Comparison of ENCODE assay signal across 22 cellular contexts in genomic region chrX:39771089-39771488, GRCh38.
DNase-seq lines count a peak whose midpoint lies in the region; ATAC-seq and TF ChIP-seq lines count a peak whose summit lies in the region.
"Had no signal": no experiment of that assay in that cellular context is flagged by ENCODE, and none has a peak within 500 bp of the region (broad histone marks: within the 10 kb centered on the region; RNA-seq: fewer than 3 reads in every experiment).

No MANE protein-coding gene starts in this region.

- no peak overlapping the region for H3K56ac ChIP-seq in IMR-90 (ENCODE audit: extremely low read depth, insufficient read depth, low read length)

- intact Hi-C loops in IMR-90 (cut with micrococcal nuclease) (no loop called here), body of pancreas (cut with DNase I) (no loop called here)

- no peak overlapping the region for H3K4me2 ChIP-seq in IMR-90 (ENCODE audit: low read depth, low read length)

- no peak overlapping the region; the same call in 1 of the 2 replicates for H2BK20ac ChIP-seq in IMR-90 (ENCODE audit: low read depth, low read length)

- H2AFZ ChIP-seq in IMR-90 (replicated peaks; ENCODE audit: low read length, poor library complexity) = no peak overlapping the region

- no peak overlapping the region for H2AK5ac ChIP-seq in IMR-90 (ENCODE audit: low read depth, low read length)

- H2BK15ac ChIP-seq in IMR-90 (ENCODE audit: low read depth, low read length) = no peak overlapping the region

- dilution Hi-C loops in IMR-90 (cut with HindIII; ENCODE audit: low sequenced_read_pairs, unreplicated experiment) = no loop called here

- H3K27me3 Mint-ChIP-seq in activated naive CD8-positive, alpha-beta T cell treated with anti-CD3 and anti-CD28 coated beads, Interleukin-2, amount 10 ng/mL, durations not matched to agents 7 days and 5 days = no peaks in the 10 kb centered on the region
- H3K27me3 Mint-ChIP-seq in activated naive CD8-positive, alpha-beta T cell treated with anti-CD3 and anti-CD28 coated beads for 36 hours = no peaks in the 10 kb centered on the region

- H3K14ac ChIP-seq in IMR-90 (replicated peaks; ENCODE audit: low read depth, low read length) = no peak overlapping the region

- no peaks in the 10 kb centered on the region for H3K9me3 ChIP-seq in IMR-90 (ENCODE audit: control insufficient read depth, insufficient read depth, low read length)
- no peaks in the 10 kb centered on the region for H3K9me3 ChIP-seq in body of pancreas
- H3K9me3 ChIP-seq: adrenal gland, suprapubic skin, vagina had no signal

- no peak overlapping the region for H3K23ac ChIP-seq in IMR-90 (ENCODE audit: low read depth, low read length)

- H3K9me1 ChIP-seq in IMR-90 (ENCODE audit: insufficient read depth, low read length) = 0 out of 2 replicates have a peak, but pooled peaks cover 3% of the 10 kb centered on the region

- TF ChIP-seq CTCF in IMR-90 (conservative IDR thresholded peaks at IDR 0.05; ENCODE audit: low read depth, low read length) = no peak
- no peak for TF ChIP-seq CTCF in body of pancreas (IDR thresholded peaks at IDR 0.05)

- H3K18ac ChIP-seq in IMR-90 (ENCODE audit: low read depth, low read length) = no peak overlapping the region

- TF ChIP-seq POLR2A in IMR-90 (IDR thresholded peaks at IDR 0.05; ENCODE audit: low read depth, low read length) (no peak), body of pancreas (IDR thresholded peaks at IDR 0.05) (no peak)

- H3K36me3 Mint-ChIP-seq in activated naive CD8-positive, alpha-beta T cell treated with anti-CD3 and anti-CD28 coated beads, Interleukin-2, amount 10 ng/mL, durations not matched to agents 7 days and 5 days = peaks cover 2% of the 10 kb centered on the region
- H3K36me3 Mint-ChIP-seq in activated naive CD8-positive, alpha-beta T cell treated with anti-CD3 and anti-CD28 coated beads for 36 hours = no peaks in the 10 kb centered on the region
- no peaks in the 10 kb centered on the region for H3K36me3 Mint-ChIP-seq in stimulated activated effector memory CD8-positive, alpha-beta T cell treated with anti-CD3 and anti-CD28 coated beads, Interleukin-12 subunit alpha, Interleukin-12 subunit beta, amount 100 ng/mL, for 72 hours

- no TSS peak for BruUV-seq in IMR-90 (replicated peaks; lab: Mats Ljungman, UMichigan)

- no CpG with 5 or more reads among the region's 5 CpGs for WGBS in IMR-90 (ENCODE audit: extremely low coverage in 2 of 2, insufficient read length in 1 of 2), 2 experiments
- WGBS in body of pancreas, 2 donors = 92 to 95% methylated on average over 4 to 5 of the region's 5 CpGs

- H3K4me1 Mint-ChIP-seq in activated naive CD8-positive, alpha-beta T cell treated with anti-CD3 and anti-CD28 coated beads, Interleukin-2, amount 10 ng/mL, durations not matched to agents 7 days and 5 days = peaks cover 30% of the 10 kb centered on the region
- H3K4me1 Mint-ChIP-seq in activated naive CD8-positive, alpha-beta T cell treated with anti-CD3 and anti-CD28 coated beads for 36 hours = peaks cover 33% of the 10 kb centered on the region
- H3K4me1 Mint-ChIP-seq in stimulated activated effector memory CD8-positive, alpha-beta T cell treated with anti-CD3 and anti-CD28 coated beads, Interleukin-12 subunit alpha, Interleukin-12 subunit beta, amount 100 ng/mL, for 72 hours = peaks cover 41% of the 10 kb centered on the region

- H4K91ac ChIP-seq in IMR-90 (ENCODE audit: insufficient read depth, low read depth, low read length) = peak overlapping the region; percentile 18; the same call in 1 of the 2 replicates

- no peak overlapping the region for H2BK5ac ChIP-seq in IMR-90 (ENCODE audit: low read depth, low read length, poor library complexity, severe bottlenecking)

- in situ Hi-C loops in IMR-90 (cut with MboI; ENCODE audit: low sequenced_read_pairs) = no loop called here

- ATAC-seq in activated naive CD8-positive, alpha-beta T cell treated with anti-CD3 and anti-CD28 coated beads, Interleukin-2, amount 10 ng/mL, durations not matched to agents 7 days and 5 days (ENCODE audit: low read depth) = no peak
- ATAC-seq in IMR-90 (ENCODE audit: low read depth) (no peak), body of pancreas (no peak)
- ATAC-seq in stimulated activated effector memory CD8-positive, alpha-beta T cell treated with anti-CD3 and anti-CD28 coated beads, Interleukin-12 subunit alpha, Interleukin-12 subunit beta, amount 100 ng/mL, for 72 hours = no peak

- peak overlapping the region; percentile 33 for H3K27ac Mint-ChIP-seq in activated naive CD8-positive, alpha-beta T cell treated with anti-CD3 and anti-CD28 coated beads, Interleukin-2, amount 10 ng/mL, durations not matched to agents 7 days and 5 days
- no peak overlapping the region for H3K27ac Mint-ChIP-seq in activated naive CD8-positive, alpha-beta T cell treated with anti-CD3 and anti-CD28 coated beads for 36 hours
- peak overlapping the region; percentile 93 for H3K27ac Mint-ChIP-seq in stimulated activated effector memory CD8-positive, alpha-beta T cell treated with anti-CD3 and anti-CD28 coated beads, Interleukin-12 subunit alpha, Interleukin-12 subunit beta, amount 100 ng/mL, for 72 hours
- H3K27ac Mint-ChIP-seq: activated B cell treated with CpG ODN at 0.5 μM for 24 hours had no signal

- H3K79me1 ChIP-seq in IMR-90 (ENCODE audit: low read depth in 1 of 2, low read length in 2 of 2) = no peaks in the 10 kb centered on the region

- CTCF ChIA-PET in IMR-90 (lab: Yijun Ruan, JAX) = no interaction called here

- no peaks in the 10 kb centered on the region for H4K20me1 ChIP-seq in IMR-90 (ENCODE audit: insufficient read depth, low read length)

- H4K8ac ChIP-seq in IMR-90 (ENCODE audit: low read depth in 2 of 2, low read length in 2 of 2) = no peak overlapping the region; a peak in 1 of 4 replicates

- H2BK120ac ChIP-seq in IMR-90 (ENCODE audit: low read depth, low read length) = no peak overlapping the region

- H2AK9ac ChIP-seq in IMR-90 (replicated peaks; ENCODE audit: low read depth, low read length, poor library complexity) = no peak overlapping the region

- H4K5ac ChIP-seq in IMR-90 (ENCODE audit: low read depth, low read length) = no peak overlapping the region

- H3K27ac ChIP-seq in IMR-90 (ENCODE audit: insufficient read depth, low read length) (no peak overlapping the region), body of pancreas (peak overlapping the region; percentile 52 to 91 (median 86))
- H3K27ac ChIP-seq: suprapubic skin, vagina had no signal

- no peaks in the 10 kb centered on the region for H3K9me3 Mint-ChIP-seq in activated naive CD8-positive, alpha-beta T cell treated with anti-CD3 and anti-CD28 coated beads, Interleukin-2, amount 10 ng/mL, durations not matched to agents 7 days and 5 days
- no peaks in the 10 kb centered on the region for H3K9me3 Mint-ChIP-seq in activated naive CD8-positive, alpha-beta T cell treated with anti-CD3 and anti-CD28 coated beads for 36 hours
- H3K9me3 Mint-ChIP-seq in stimulated activated effector memory CD8-positive, alpha-beta T cell treated with anti-CD3 and anti-CD28 coated beads, Interleukin-12 subunit alpha, Interleukin-12 subunit beta, amount 100 ng/mL, for 72 hours = no peaks in the 10 kb centered on the region
- H3K9me3 Mint-ChIP-seq: activated B cell treated with CpG ODN at 0.5 μM for 24 hours had no signal

- POLR2A ChIA-PET in activated naive CD8-positive, alpha-beta T cell treated with anti-CD3 and anti-CD28 coated beads, Interleukin-2, amount 10 ng/mL, durations not matched to agents 7 days and 5 days (lab: Charles Lee) = no interaction called here
- POLR2A ChIA-PET in IMR-90 (lab: Charles Lee; ENCODE audit: unreplicated experiment) = no interaction called here

- H3K36me3 ChIP-seq in IMR-90 (ENCODE audit: control insufficient read depth, insufficient read depth, low read length) (no peaks in the 10 kb centered on the region), body of pancreas (replicated peaks in 1 of 2; ENCODE audit: insufficient read depth in 1 of 2, low read depth in 2 of 2) (no peaks in the 10 kb centered on the region)
- H3K36me3 ChIP-seq: adrenal gland, suprapubic skin, vagina had no signal

- no peak overlapping the region for H3K4me3 Mint-ChIP-seq in activated naive CD8-positive, alpha-beta T cell treated with anti-CD3 and anti-CD28 coated beads, Interleukin-2, amount 10 ng/mL, durations not matched to agents 7 days and 5 days
- no peak overlapping the region for H3K4me3 Mint-ChIP-seq in activated naive CD8-positive, alpha-beta T cell treated with anti-CD3 and anti-CD28 coated beads for 36 hours
- H3K4me3 Mint-ChIP-seq in stimulated activated effector memory CD8-positive, alpha-beta T cell treated with anti-CD3 and anti-CD28 coated beads, Interleukin-12 subunit alpha, Interleukin-12 subunit beta, amount 100 ng/mL, for 72 hours = peak overlapping the region; percentile 67
- H3K4me3 Mint-ChIP-seq: activated B cell treated with CpG ODN at 0.5 μM for 24 hours had no signal

- TF ChIP-seq RAD21 in IMR-90 (IDR thresholded peaks at IDR 0.05; ENCODE audit: low read length) = no peak

- no peak overlapping the region for H3K4ac ChIP-seq in IMR-90 (ENCODE audit: low read depth, low read length)

- H3K4me3 ChIP-seq in IMR-90 (ENCODE audit: insufficient read depth, low read depth, low read length) = no peak overlapping the region
- no peak overlapping the region for H3K4me3 ChIP-seq in body of pancreas
- H3K4me3 ChIP-seq: adrenal gland, lung, suprapubic skin, vagina had no signal

- DNase-seq in activated naive CD8-positive, alpha-beta T cell treated with anti-CD3 and anti-CD28 coated beads, Interleukin-2, amount 10 ng/mL, durations not matched to agents 7 days and 5 days = no peak
- DNase-seq in activated naive CD8-positive, alpha-beta T cell treated with anti-CD3 and anti-CD28 coated beads for 36 hours = no peak
- no peak for DNase-seq in IMR-90
- no peak for DNase-seq in body of pancreas
- no peak for DNase-seq in stimulated activated effector memory CD8-positive, alpha-beta T cell treated with anti-CD3 and anti-CD28 coated beads, Interleukin-12 subunit alpha, Interleukin-12 subunit beta, amount 100 ng/mL, for 72 hours (ENCODE audit: low spot score in 2 of 2)
- no peak for DNase-seq in NAMALWA (ENCODE audit: low spot score)
- no peak for DNase-seq in mesenteric fat pad (ENCODE audit: low spot score)
- DNase-seq in activated effector memory CD4-positive, alpha-beta T cell treated with anti-CD3 and anti-CD28 coated beads, Interleukin-2, amount 50 U/mL, for 16 hours = no peak
- DNase-seq: activated B cell treated with CpG ODN at 0.5 μM for 24 hours, adrenal gland, foreskin fibroblast, GF-D8, hippocampal formation, NCI-H1092 treated with DMSO at 0.1 percent for 48 hours, NCI-H2029, NCI-H446, nucleus accumbens, retina, T-helper 9 cell had no signal

- H3K4me1 ChIP-seq in IMR-90 (ENCODE audit: control insufficient read depth, insufficient read depth, low read length) = peaks cover 2% of the 10 kb centered on the region
- H3K4me1 ChIP-seq in body of pancreas = peaks cover 29% of the 10 kb centered on the region
- H3K4me1 ChIP-seq: suprapubic skin, vagina had no signal

- no peak overlapping the region for H3K9ac ChIP-seq in IMR-90 (ENCODE audit: low read depth, low read length)

- H3K27me3 ChIP-seq in IMR-90 (ENCODE audit: control insufficient read depth, insufficient read depth, low read length) (peaks cover 7% of the 10 kb centered on the region; the same call in 1 of the 2 replicates), body of pancreas (no peaks in the 10 kb centered on the region)
- H3K27me3 ChIP-seq: suprapubic skin, vagina had no signal

TF ChIP-seq in IMR-90, 13 proteins besides CTCF, POLR2A, EP300 and RAD21 (continues in another document):
- no peak for TF ChIP-seq CEBPB (IDR thresholded peaks at IDR 0.05; ENCODE audit: low read depth, low read length)
